ENCODE assay signal across 10 cellular contexts in genomic region chr18:58867281-58867961, GRCh38. TPM values are rescaled to one million over a fixed set of nuclear protein-coding genes. Genes with fewer than 3 reads are reported as not detected.
A peak's percentile ranks its signal among the peaks of the same experiment; 100 is the strongest.
DNase-seq lines count a peak whose midpoint lies in the region; ATAC-seq and TF ChIP-seq lines count a peak whose summit lies in the region.
"Had no signal": no experiment of that assay in that cellular context is flagged by ENCODE, and none has a peak within 500 bp of the region (broad histone marks: within the 10 kb centered on the region; RNA-seq: fewer than 3 reads in every experiment).

No MANE protein-coding gene starts in this region.

- intact Hi-C loops in Right ventricle myocardium inferior (cut with DNase I) (loop anchor here (5.0 kb wide), 1 partner anchor 200 kb away; no protein-coding TSS in a partner anchor), vagina (cut with DNase I) (no loop called here)
- intact Hi-C loops in activated CD8-positive, alpha-beta T cell treated with anti-CD3 and anti-CD28 coated beads for 36 hours (cut with micrococcal nuclease) = no loop called here

- CTCF ChIA-PET in activated CD8-positive, alpha-beta T cell treated with anti-CD3 and anti-CD28 coated beads for 36 hours (lab: Charles Lee) = interaction anchor here (1.0 kb wide), 1 partner anchor 11 kb away, joined by 3 read pairs; no protein-coding TSS in a partner anchor

- H3K27me3 ChIP-seq in cardiac muscle cell (no peaks in the 10 kb centered on the region), ectodermal cell (ENCODE audit: control insufficient read depth, insufficient read depth, low read length, poor library complexity, severe bottlenecking) (no peaks in the 10 kb centered on the region), vagina (no peaks in the 10 kb centered on the region)

- H3K4me3 ChIP-seq in cardiac muscle cell (peak overlapping the region; percentile 26), ectodermal cell (ENCODE audit: insufficient read depth, low read depth, low read length) (peak overlapping the region; percentile 79), vagina (peak overlapping the region in 1 of 2 donors; percentile 25)

- H3K36me3 ChIP-seq in cardiac muscle cell = peaks cover 19% of the 10 kb centered on the region
- peaks cover 34% of the 10 kb centered on the region for H3K36me3 ChIP-seq in ectodermal cell (ENCODE audit: control insufficient read depth, insufficient read depth, low read length)
- peaks cover 0 to 25% of the 10 kb centered on the region in 2 donors for H3K36me3 ChIP-seq in vagina

- TF ChIP-seq POLR2A in vagina (IDR thresholded peaks at IDR 0.05) = no peak

- H3K9me3 Mint-ChIP-seq in nephron = no peaks in the 10 kb centered on the region
- H3K9me3 Mint-ChIP-seq in activated T-helper 17 cell treated with anti-CD3 and anti-CD28 coated beads, Interleukin-2, amount 50 U/mL, for 72 hours = no peaks in the 10 kb centered on the region
- no peaks in the 10 kb centered on the region for H3K9me3 Mint-ChIP-seq in stimulated activated effector memory CD8-positive, alpha-beta T cell treated with anti-CD3 and anti-CD28 coated beads, Interleukin-12 subunit alpha, Interleukin-12 subunit beta, amount 100 ng/mL, for 72 hours
- H3K9me3 Mint-ChIP-seq in activated CD8-positive, alpha-beta T cell treated with anti-CD3 and anti-CD28 coated beads for 36 hours = peaks cover 4% of the 10 kb centered on the region

- no peak for ATAC-seq in Right ventricle myocardium inferior
- ATAC-seq in activated T-helper 17 cell treated with anti-CD3 and anti-CD28 coated beads, Interleukin-2, amount 50 U/mL, for 72 hours (replicated peaks) = no peak
- ATAC-seq in stimulated activated effector memory CD8-positive, alpha-beta T cell treated with anti-CD3 and anti-CD28 coated beads, Interleukin-12 subunit alpha, Interleukin-12 subunit beta, amount 100 ng/mL, for 72 hours = no peak
- no peak for ATAC-seq in activated CD8-positive, alpha-beta T cell treated with anti-CD3 and anti-CD28 coated beads for 36 hours

- no peaks in the 10 kb centered on the region for H3K27me3 Mint-ChIP-seq in nephron (ENCODE audit: low read depth)
- peaks cover 41% of the 10 kb centered on the region for H3K27me3 Mint-ChIP-seq in activated T-helper 17 cell treated with anti-CD3 and anti-CD28 coated beads, Interleukin-2, amount 50 U/mL, for 72 hours
- H3K27me3 Mint-ChIP-seq in activated CD8-positive, alpha-beta T cell treated with anti-CD3 and anti-CD28 coated beads for 36 hours = peaks cover 59% of the 10 kb centered on the region

- H3K27ac ChIP-seq in cardiac muscle cell (peak overlapping the region; percentile 100), ectodermal cell (ENCODE audit: insufficient read depth, low read depth, low read length, poor library complexity, severe bottlenecking) (peak overlapping the region; percentile 55), vagina (peak overlapping the region; percentile 100)

- H3K27ac Mint-ChIP-seq in nephron = peak overlapping the region; percentile 100
- no peak overlapping the region for H3K27ac Mint-ChIP-seq in activated T-helper 17 cell treated with anti-CD3 and anti-CD28 coated beads, Interleukin-2, amount 50 U/mL, for 72 hours
- H3K27ac Mint-ChIP-seq in stimulated activated effector memory CD8-positive, alpha-beta T cell treated with anti-CD3 and anti-CD28 coated beads, Interleukin-12 subunit alpha, Interleukin-12 subunit beta, amount 100 ng/mL, for 72 hours = no peak overlapping the region
- no peak overlapping the region for H3K27ac Mint-ChIP-seq in activated CD8-positive, alpha-beta T cell treated with anti-CD3 and anti-CD28 coated beads for 36 hours

- 36 to 45% methylated on average over 10 of the region's 10 CpGs for WGBS in ectodermal cell, 2 experiments

- H3K9me3 ChIP-seq in cardiac muscle cell (ENCODE audit: low read depth) (no peaks in the 10 kb centered on the region), ectodermal cell (ENCODE audit: control insufficient read depth, low read length) (no peaks in the 10 kb centered on the region), vagina (no peaks in the 10 kb centered on the region)

- POLR2A ChIA-PET in activated CD8-positive, alpha-beta T cell treated with anti-CD3 and anti-CD28 coated beads for 36 hours (lab: Charles Lee) = no interaction called here

- TF ChIP-seq CTCF in cardiac muscle cell (IDR thresholded peaks at IDR 0.05; ENCODE audit: low read depth, low read length) (no peak), nephron (IDR thresholded peaks at IDR 0.05; ENCODE audit: unreplicated experiment in 3 of 3) (no peak), vagina (IDR thresholded peaks at IDR 0.05) (no peak)
- no peak for TF ChIP-seq CTCF in activated CD8-positive, alpha-beta T cell treated with anti-CD3 and anti-CD28 coated beads for 36 hours (IDR thresholded peaks at IDR 0.05)

- DNase-seq in cardiac muscle cell (ENCODE audit: low read depth in 1 of 2, low spot score in 1 of 2) = no peak
- DNase-seq in Right ventricle myocardium inferior (ENCODE audit: missing footprints) = no peak
- DNase-seq in vagina (ENCODE audit: extremely low spot score in 2 of 2) = no peak
- no peak for DNase-seq in stimulated activated effector memory CD8-positive, alpha-beta T cell treated with anti-CD3 and anti-CD28 coated beads, Interleukin-12 subunit alpha, Interleukin-12 subunit beta, amount 100 ng/mL, for 72 hours (ENCODE audit: low spot score in 2 of 2)
- no peak for DNase-seq in activated CD8-positive, alpha-beta T cell treated with anti-CD3 and anti-CD28 coated beads for 36 hours
- DNase-seq: NCI-H1436; stimulated activated CD4-positive, alpha-beta T cell treated with anti-CD3 and anti-CD28 coated beads, Interleukin-4, amount 100 ng/mL, for 4 hours had no signal

- H3K36me3 Mint-ChIP-seq in nephron (ENCODE audit: low read depth) = peaks cover 66% of the 10 kb centered on the region
- peaks cover 28% of the 10 kb centered on the region for H3K36me3 Mint-ChIP-seq in activated T-helper 17 cell treated with anti-CD3 and anti-CD28 coated beads, Interleukin-2, amount 50 U/mL, for 72 hours (ENCODE audit: low read depth)
- H3K36me3 Mint-ChIP-seq in stimulated activated effector memory CD8-positive, alpha-beta T cell treated with anti-CD3 and anti-CD28 coated beads, Interleukin-12 subunit alpha, Interleukin-12 subunit beta, amount 100 ng/mL, for 72 hours = peaks cover 26% of the 10 kb centered on the region
- no peaks in the 10 kb centered on the region for H3K36me3 Mint-ChIP-seq in activated CD8-positive, alpha-beta T cell treated with anti-CD3 and anti-CD28 coated beads for 36 hours (ENCODE audit: low read depth)

- H3K4me1 ChIP-seq in cardiac muscle cell (ENCODE audit: low read depth) = peaks cover 56% of the 10 kb centered on the region
- H3K4me1 ChIP-seq in ectodermal cell (ENCODE audit: control insufficient read depth, insufficient read depth, low read length) = peaks cover 36% of the 10 kb centered on the region
- H3K4me1 ChIP-seq in vagina = peaks cover 72% of the 10 kb centered on the region

- peak overlapping the region; percentile 77 to 89 (median 82) for H3K4me3 Mint-ChIP-seq in nephron
- H3K4me3 Mint-ChIP-seq in activated T-helper 17 cell treated with anti-CD3 and anti-CD28 coated beads, Interleukin-2, amount 50 U/mL, for 72 hours = no peak overlapping the region
- no peak overlapping the region for H3K4me3 Mint-ChIP-seq in stimulated activated effector memory CD8-positive, alpha-beta T cell treated with anti-CD3 and anti-CD28 coated beads, Interleukin-12 subunit alpha, Interleukin-12 subunit beta, amount 100 ng/mL, for 72 hours
- no peak overlapping the region for H3K4me3 Mint-ChIP-seq in activated CD8-positive, alpha-beta T cell treated with anti-CD3 and anti-CD28 coated beads for 36 hours

- H3K4me1 Mint-ChIP-seq in nephron = peaks cover 73% of the 10 kb centered on the region
- no peaks in the 10 kb centered on the region for H3K4me1 Mint-ChIP-seq in activated T-helper 17 cell treated with anti-CD3 and anti-CD28 coated beads, Interleukin-2, amount 50 U/mL, for 72 hours
- H3K4me1 Mint-ChIP-seq in stimulated activated effector memory CD8-positive, alpha-beta T cell treated with anti-CD3 and anti-CD28 coated beads, Interleukin-12 subunit alpha, Interleukin-12 subunit beta, amount 100 ng/mL, for 72 hours = peaks cover 18% of the 10 kb centered on the region
- H3K4me1 Mint-ChIP-seq in activated CD8-positive, alpha-beta T cell treated with anti-CD3 and anti-CD28 coated beads for 36 hours (ENCODE audit: low read depth) = peaks cover 8% of the 10 kb centered on the region

RNA-seq across cellular contexts. Expression of gene ZNF532, which starts 2.7 kb away (rescaled TPM):
- total RNA-seq in cardiac muscle cell (66.5 and 108 TPM in 2 replicates), Right ventricle myocardium inferior (64.1 TPM), vagina (77.1 TPM)
- polyA plus RNA-seq in cardiac muscle cell = 28.2 and 42.0 TPM in 2 replicates
- polyA plus RNA-seq in ectodermal cell (2013, experiment 1 of 4) = 152 TPM
- 162 TPM for polyA plus RNA-seq in ectodermal cell (2013, experiment 2 of 4)
- 110 TPM for polyA plus RNA-seq in ectodermal cell (2013, experiment 3 of 4)
- 141 TPM for polyA plus RNA-seq in ectodermal cell (2013, experiment 4 of 4)
- 10 to 100 TPM in 1 of 2 donors, 1 to 10 TPM in 1; 8.6 to 11.8 TPM for total RNA-seq in activated T-helper 17 cell treated with anti-CD3 and anti-CD28 coated beads, Interleukin-2, amount 50 U/mL, for 72 hours
- 1 to 10 TPM; 1.3 to 1.8 TPM for total RNA-seq in activated CD8-positive, alpha-beta T cell treated with anti-CD3 and anti-CD28 coated beads for 36 hours

Comparison
In these comparisons a context has a peak if more than half of its experiments do, and no peak if none do; other contexts are left out.
1. H3K27ac Mint-ChIP-seq: peak in nephron (3 of 3); none in activated T-helper 17 cell treated with anti-CD3 and anti-CD28 coated beads, Interleukin-2, amount 50 U/mL, for 72 hours (single experiment), stimulated activated effector memory CD8-positive, alpha-beta T cell treated with anti-CD3 and anti-CD28 coated beads, Interleukin-12 subunit alpha, Interleukin-12 subunit beta, amount 100 ng/mL, for 72 hours (single experiment) and activated CD8-positive, alpha-beta T cell treated with anti-CD3 and anti-CD28 coated beads for 36 hours (single experiment).
2. H3K4me3 Mint-ChIP-seq: peak in nephron (3 of 3); none in activated T-helper 17 cell treated with anti-CD3 and anti-CD28 coated beads, Interleukin-2, amount 50 U/mL, for 72 hours (single experiment), stimulated activated effector memory CD8-positive, alpha-beta T cell treated with anti-CD3 and anti-CD28 coated beads, Interleukin-12 subunit alpha, Interleukin-12 subunit beta, amount 100 ng/mL, for 72 hours (single experiment) and activated CD8-positive, alpha-beta T cell treated with anti-CD3 and anti-CD28 coated beads for 36 hours (single experiment).
3. Peak in every context shown above with its lines, with median percentiles within 50 percentile points of each other: H3K27ac ChIP-seq.